ENCODE assay signal across 8 cellular contexts in genomic region chr22:43109921-43110443, GRCh38.
DNase-seq lines count a peak whose midpoint lies in the region; ATAC-seq and TF ChIP-seq lines count a peak whose summit lies in the region.

No MANE protein-coding gene starts in this region.

- H3K27ac ChIP-seq in DOHH2 (ENCODE audit: low read depth, low read length) (no peak overlapping the region), parathyroid adenoma (no peak overlapping the region)

- TF ChIP-seq CTCF in DOHH2 (IDR thresholded peaks at IDR 0.05; ENCODE audit: low read depth, low read length, poor library complexity, severe bottlenecking) = no peak
- no peak for TF ChIP-seq CTCF in parathyroid adenoma (IDR thresholded peaks at IDR 0.05)
- TF ChIP-seq CTCF in GM10266 (IDR thresholded peaks at IDR 0.05; ENCODE audit: control insufficient read depth, insufficient read depth, low read depth, missing control alignments) = no peak

- H3F3A ChIP-seq in DOHH2 (ENCODE audit: control insufficient read depth, insufficient read depth) = no peaks in the 10 kb centered on the region

- peaks cover 24% of the 10 kb centered on the region for H3K4me1 ChIP-seq in DOHH2 (ENCODE audit: control insufficient read depth, low read length)
- no peaks in the 10 kb centered on the region for H3K4me1 ChIP-seq in endocrine pancreas (ENCODE audit: control insufficient read depth, insufficient read depth, low read length)
- H3K4me1 ChIP-seq in parathyroid adenoma = no peaks in the 10 kb centered on the region

- peak; percentile 59 for DNase-seq in NOMO-1 treated with dmso at 0.1 percent for 144 hours (lab: John Stamatoyannopoulos, UW; ENCODE audit: unreplicated experiment)
- DNase-seq in DMS 273 treated with DMSO at 0.1 percent for 48 hours (lab: John Stamatoyannopoulos, UW) = no peak
- DNase-seq in GM10266 (ENCODE audit: extremely low spot score) = no peak

- no peaks in the 10 kb centered on the region for H3K9me2 ChIP-seq in DOHH2 (replicated peaks; ENCODE audit: control insufficient read depth, low read length)

- H3K27me3 ChIP-seq in DOHH2 (ENCODE audit: control insufficient read depth, low read length) = peaks cover 54% of the 10 kb centered on the region
- no peaks in the 10 kb centered on the region for H3K27me3 ChIP-seq in endocrine pancreas (ENCODE audit: control insufficient read depth, insufficient read depth, low read length)
- no peaks in the 10 kb centered on the region for H3K27me3 ChIP-seq in parathyroid adenoma (ENCODE audit: control insufficient read depth, insufficient read depth, low read length)

- no peak for ATAC-seq in HG02884 (IDR thresholded peaks at IDR 0.05; ENCODE audit: unreplicated experiment)
- ATAC-seq in HG03097 (IDR thresholded peaks at IDR 0.05; ENCODE audit: low FRiP score, unreplicated experiment) = no peak

- H3K4me3 ChIP-seq in DOHH2 (ENCODE audit: low read length) = peak overlapping the region; percentile 84
- H3K4me3 ChIP-seq in endocrine pancreas (ENCODE audit: control insufficient read depth, insufficient read depth, low read length) = peak overlapping the region; percentile 36
- H3K4me3 ChIP-seq in parathyroid adenoma (ENCODE audit: low read depth, low read length) = peak overlapping the region; percentile 47

- no peaks in the 10 kb centered on the region for H4K20me1 ChIP-seq in DOHH2 (ENCODE audit: control insufficient read depth, insufficient read depth, low read depth, low read length)

- H3K9ac ChIP-seq in endocrine pancreas (ENCODE audit: control insufficient read depth, insufficient read depth, low read length) (peak overlapping the region; percentile 0), parathyroid adenoma (no peak overlapping the region)

- peak overlapping the region; percentile 62 for H2AFZ ChIP-seq in parathyroid adenoma

- H3K4me2 ChIP-seq in DOHH2 (ENCODE audit: low read length) = peak overlapping the region; percentile 98
- peak overlapping the region; percentile 89 for H3K4me2 ChIP-seq in parathyroid adenoma (ENCODE audit: low read length)

- H3K36me3 ChIP-seq in DOHH2 (ENCODE audit: control insufficient read depth, low read length) = no peaks in the 10 kb centered on the region
- no peaks in the 10 kb centered on the region for H3K36me3 ChIP-seq in endocrine pancreas (ENCODE audit: control insufficient read depth, insufficient read depth, low read length)
- no peaks in the 10 kb centered on the region for H3K36me3 ChIP-seq in parathyroid adenoma (ENCODE audit: control insufficient read depth, insufficient read depth, low read length)

- H3K79me2 ChIP-seq in DOHH2 (ENCODE audit: control insufficient read depth, low read length) = no peaks in the 10 kb centered on the region
- no peaks in the 10 kb centered on the region for H3K79me2 ChIP-seq in parathyroid adenoma

- no peaks in the 10 kb centered on the region for H3K9me3 ChIP-seq in DOHH2 (ENCODE audit: control insufficient read depth, insufficient read depth, low read length)
- no peaks in the 10 kb centered on the region for H3K9me3 ChIP-seq in endocrine pancreas (ENCODE audit: control insufficient read depth, low read length)
- no peaks in the 10 kb centered on the region for H3K9me3 ChIP-seq in parathyroid adenoma (ENCODE audit: control insufficient read depth, low read length)
